Comparison of ENCODE assay signal across 9 cellular contexts in genomic region chr13:98664047-98664446, GRCh38.
DNase-seq lines count a peak whose midpoint lies in the region; ATAC-seq and TF ChIP-seq lines count a peak whose summit lies in the region.
"Had no signal": no experiment of that assay in that cellular context is flagged by ENCODE, and none has a peak within 500 bp of the region (broad histone marks: within the 10 kb centered on the region; RNA-seq: fewer than 3 reads in every experiment).

No MANE protein-coding gene starts in this region.

- peak; percentile 64 to 67 for DNase-seq in activated CD4-positive, alpha-beta T cell treated with anti-CD3 and anti-CD28 coated beads for 4 hours
- DNase-seq in central memory CD8-positive, alpha-beta T cell (ENCODE audit: low spot score in 2 of 2), result no peak
- DNase-seq in stimulated activated CD4-positive, alpha-beta T cell treated with anti-CD3 and anti-CD28 coated beads, Interleukin-4, amount 100 ng/mL, for 1 hour, result peak; percentile 60
- DNase-seq in CD14-positive monocyte (ENCODE audit: low spot score) (no peak), mesothelial cell of epicardium (ENCODE audit: low spot score in 2 of 2, unreplicated experiment in 2 of 2) (no peak)
- DNase-seq: left colon had no signal

- no peak overlapping the region for H3K27ac Mint-ChIP-seq in central memory CD8-positive, alpha-beta T cell (ENCODE audit: low read depth)
- H3K27ac Mint-ChIP-seq in CD14-positive monocyte (peak overlapping the region in 1 of 7 donors; percentile 34), mesothelial cell of epicardium (no peak overlapping the region)

- H3K4me3 Mint-ChIP-seq in central memory CD8-positive, alpha-beta T cell, result no peak overlapping the region
- H3K4me3 Mint-ChIP-seq in CD14-positive monocyte (peak overlapping the region in 1 of 2 donors; percentile 39), mesothelial cell of epicardium (no peak overlapping the region)

- no peaks in the 10 kb centered on the region for H3K9me3 Mint-ChIP-seq in central memory CD8-positive, alpha-beta T cell
- H3K9me3 Mint-ChIP-seq in CD14-positive monocyte, result no peaks in the 10 kb centered on the region
- no peaks in the 10 kb centered on the region for H3K9me3 Mint-ChIP-seq in mesothelial cell of epicardium

- ATAC-seq in GM19463 (IDR thresholded peaks at IDR 0.05; ENCODE audit: unreplicated experiment) (peak; percentile 59), HG02970 (IDR thresholded peaks at IDR 0.05; ENCODE audit: low FRiP score, unreplicated experiment) (no peak), GM21723 (IDR thresholded peaks at IDR 0.05; ENCODE audit: unreplicated experiment) (no peak)
- peak; percentile 32 for ATAC-seq in central memory CD8-positive, alpha-beta T cell (replicated peaks; ENCODE audit: extremely low read depth, poor library complexity, severe bottlenecking)
- ATAC-seq: left colon had no signal

- TF ChIP-seq CTCF in CD14-positive monocyte (IDR thresholded peaks at IDR 0.05), result no peak
- no peak for TF ChIP-seq CTCF in mesothelial cell of epicardium (IDR thresholded peaks at IDR 0.05; ENCODE audit: unreplicated experiment)

- H3K27me3 Mint-ChIP-seq in central memory CD8-positive, alpha-beta T cell, result peaks cover 29% of the 10 kb centered on the region
- H3K27me3 Mint-ChIP-seq in CD14-positive monocyte (ENCODE audit: low read depth in 3 of 3) (peaks cover 6 to 22% (median 6%) of the 10 kb centered on the region in 3 donors), mesothelial cell of epicardium (ENCODE audit: low read depth) (no peaks in the 10 kb centered on the region)

- intact Hi-C loops in CD14-positive monocyte (cut with micrococcal nuclease), result no loop called here

- H3K4me1 Mint-ChIP-seq in central memory CD8-positive, alpha-beta T cell, result peaks cover 6% of the 10 kb centered on the region
- no peaks in the 10 kb centered on the region for H3K4me1 Mint-ChIP-seq in CD14-positive monocyte
- H3K4me1 Mint-ChIP-seq in mesothelial cell of epicardium, result no peaks in the 10 kb centered on the region

- H3K36me3 Mint-ChIP-seq in central memory CD8-positive, alpha-beta T cell (ENCODE audit: insufficient read depth), result no peaks in the 10 kb centered on the region
- no peaks in the 10 kb centered on the region for H3K36me3 Mint-ChIP-seq in CD14-positive monocyte
- H3K36me3 Mint-ChIP-seq in mesothelial cell of epicardium, result no peaks in the 10 kb centered on the region

Comparison
In these comparisons a context has a peak if more than half of its experiments do, and no peak if none do; other contexts are left out.
1. ATAC-seq: peak in GM19463 (single experiment) and central memory CD8-positive, alpha-beta T cell (single experiment); none in HG02970 (single experiment) and GM21723 (single experiment).
2. DNase-seq: peak in activated CD4-positive, alpha-beta T cell treated with anti-CD3 and anti-CD28 coated beads for 4 hours (2 of 2) and stimulated activated CD4-positive, alpha-beta T cell treated with anti-CD3 and anti-CD28 coated beads, Interleukin-4, amount 100 ng/mL, for 1 hour (single experiment); none in central memory CD8-positive, alpha-beta T cell (0 of 2), CD14-positive monocyte (single experiment) and mesothelial cell of epicardium (0 of 2).